In the genomic region with DNA sequence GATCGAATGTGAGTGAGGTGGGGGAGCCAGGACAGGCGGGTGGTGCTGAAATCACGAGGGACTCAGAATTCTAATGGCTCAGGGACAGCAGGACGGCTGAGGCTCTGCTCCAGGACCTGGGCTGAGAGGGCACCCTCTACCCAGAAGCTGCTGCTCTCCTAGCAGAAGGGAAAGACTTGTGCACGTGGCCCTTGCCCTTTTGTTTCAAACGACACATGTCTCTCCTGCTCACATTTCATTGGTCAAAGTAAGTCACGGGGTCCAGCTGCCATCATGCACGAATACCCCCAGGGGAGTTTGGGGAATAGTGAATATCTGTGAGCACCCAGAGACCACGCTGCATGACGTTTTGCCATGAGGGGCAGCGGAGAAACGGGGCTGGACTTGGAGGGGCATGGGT, we compare ENCODE assay signal across 18 cellular contexts.
DNase-seq lines count a peak whose midpoint lies in the region; ATAC-seq, FAIRE-seq and TF ChIP-seq lines count a peak whose summit lies in the region.
"Had no signal": no experiment of that assay in that cellular context is flagged by ENCODE, and none has a peak within 500 bp of the region (broad histone marks: within the 10 kb centered on the region; RNA-seq: fewer than 3 reads in every experiment).

No MANE protein-coding gene starts in this region.

- no peak for FAIRE-seq in K562 (lab: Jason Lieb, UNC)
- FAIRE-seq: GM12878 had no signal

- no peak overlapping the region for H3K4me3 ChIP-seq in K562
- no peak overlapping the region for H3K4me3 ChIP-seq in osteoblast (ENCODE audit: insufficient read depth, low read length)
- H3K4me3 ChIP-seq: GM12878 had no signal

- H3K27ac ChIP-seq in K562 (ENCODE audit: extremely low read depth, low read depth, low read length) (no peak overlapping the region), osteoblast (ENCODE audit: low read depth, low read length) (no peak overlapping the region)
- H3K27ac ChIP-seq: 22Rv1 had no signal

- H3K9ac ChIP-seq in K562 (ENCODE audit: insufficient read depth in 1 of 2, low read depth in 2 of 2, low read length in 2 of 2), result no peak overlapping the region

- H4K20me1 ChIP-seq in K562 (replicated peaks; ENCODE audit: control insufficient read depth, insufficient read depth, low read length) (no peaks in the 10 kb centered on the region), osteoblast (ENCODE audit: insufficient read depth, low read length) (no peaks in the 10 kb centered on the region)

- H3K27me3 ChIP-seq in K562 (ENCODE audit: control insufficient read depth in 2 of 2, insufficient read depth in 2 of 2, low read length in 2 of 2), result peaks cover 0 to 28% of the 10 kb centered on the region in 2 experiments; a peak in 2 of 5 replicates
- H3K27me3 ChIP-seq in osteoblast (ENCODE audit: insufficient read depth, low read length), result no peaks in the 10 kb centered on the region

- H3K9me3 ChIP-seq in K562 (replicated peaks; ENCODE audit: control insufficient read depth, insufficient read depth, low read depth, low read length) (no peaks in the 10 kb centered on the region), osteoblast (ENCODE audit: low read depth, low read length) (no peaks in the 10 kb centered on the region)

- TF ChIP-seq CTCF in K562 (IDR thresholded peaks at IDR 0.05 in 2 of 3, conservative IDR thresholded peaks at IDR 0.05 in 1 of 3; ENCODE audit: insufficient read depth in 2 of 3, low read depth in 1 of 3, low read length in 3 of 3) (no peak), osteoblast (IDR thresholded peaks at IDR 0.05; ENCODE audit: extremely low read depth, low read depth, low read length) (no peak)

- WGBS in K562 (ENCODE audit: insufficient coverage, low coverage, missing lambda C conversion rate), result 7% methylated on average over 12 of the region's 12 CpGs

- no TSS peak for BruUV-seq in K562 (replicated peaks; lab: Mats Ljungman, UMichigan)

- in situ Hi-C loops in K562 (cut with MboI), result no loop called here

- DNase-seq in DMS53 (lab: John Stamatoyannopoulos, UW) (peak; percentile 22), DMS53 treated with DMSO at 0.1 percent for 48 hours (lab: John Stamatoyannopoulos, UW; ENCODE audit: unreplicated experiment) (no peak), NCI-H2171 (lab: John Stamatoyannopoulos, UW) (peak; percentile 29), K562 (ENCODE audit: extremely low read depth in 1 of 4, low spot score in 3 of 4) (peak in 1 of 4 experiments; percentile 45), osteoblast (ENCODE audit: insufficient read length, low spot score, missing footprints) (peak; percentile 58), NCI-H226 (no peak), 8988T (no peak)
- DNase-seq: CD4-positive, CD25-positive, alpha-beta regulatory T cell; COR-L47; KG1; MV-4-11; NCI-H1436; NCI-H1930; RPMI8226; SIG-M5 had no signal

- H2AFZ ChIP-seq in K562 (ENCODE audit: low read depth, low read length), result 0 out of 2 replicates have a peak overlapping the region, but pooled peaks have one; percentile 74
- H2AFZ ChIP-seq in osteoblast (ENCODE audit: low read length), result no peak overlapping the region

- H3K4me1 ChIP-seq in K562 (replicated peaks in 1 of 2; ENCODE audit: control insufficient read depth in 2 of 2, insufficient read depth in 2 of 2, low read length in 2 of 2), result peaks cover 0 to 8% of the 10 kb centered on the region in 2 experiments; a peak in 2 of 5 replicates
- no peaks in the 10 kb centered on the region for H3K4me1 ChIP-seq in osteoblast (ENCODE audit: insufficient read depth, low read length)

- TF ChIP-seq RAD21 in K562 (CRISPR knock-in tag; conservative IDR thresholded peaks at IDR 0.05 in 1 of 2, IDR thresholded peaks at IDR 0.05 in 1 of 2), result no peak

- CTCF ChIA-PET in K562 (lab: Yijun Ruan, JAX; ENCODE audit: low intra/inter-chr PET ratio), result no interaction called here

- H3K9me1 ChIP-seq in K562 (ENCODE audit: control insufficient read depth, insufficient read depth, low read length), result no peaks in the 10 kb centered on the region

- POLR2A ChIA-PET in K562 (lab: Yijun Ruan, JAX), result no interaction called here

- H3K4me2 ChIP-seq in K562 (ENCODE audit: insufficient read depth, low read length) (peak overlapping the region; percentile 32; the same call in 1 of the 2 replicates), osteoblast (ENCODE audit: insufficient read depth, low read length) (no peak overlapping the region)

- H3K36me3 ChIP-seq in K562 (ENCODE audit: control insufficient read depth, insufficient read depth, low read length) (no peaks in the 10 kb centered on the region), osteoblast (ENCODE audit: insufficient read depth, low read length) (no peaks in the 10 kb centered on the region)

- intact Hi-C loops in K562 (cut with micrococcal nuclease), result no loop called here

- ATAC-seq in K562 (peak; percentile 37; the same call in 2 of the 3 replicates), HG03521 (IDR thresholded peaks at IDR 0.05; ENCODE audit: unreplicated experiment) (no peak)
- ATAC-seq: GM12878 had no signal

- H3K79me2 ChIP-seq in K562 (ENCODE audit: control insufficient read depth, insufficient read depth, low read length) (no peaks in the 10 kb centered on the region), osteoblast (ENCODE audit: insufficient read depth, low read length) (no peaks in the 10 kb centered on the region)

- no peak for TF ChIP-seq POLR2A in K562 (conservative IDR thresholded peaks at IDR 0.05)

- TF ChIP-seq EP300 in K562 (IDR thresholded peaks at IDR 0.05; ENCODE audit: low read length), result no peak

TF ChIP-seq in K562, 482 proteins besides CTCF, POLR2A, EP300 and RAD21 (continues in another document):
- TF ChIP-seq NCOA2 (IDR thresholded peaks at IDR 0.05; ENCODE audit: partially characterized antibody in 2 of 2), result no peak
- TF ChIP-seq, protein P1, sequence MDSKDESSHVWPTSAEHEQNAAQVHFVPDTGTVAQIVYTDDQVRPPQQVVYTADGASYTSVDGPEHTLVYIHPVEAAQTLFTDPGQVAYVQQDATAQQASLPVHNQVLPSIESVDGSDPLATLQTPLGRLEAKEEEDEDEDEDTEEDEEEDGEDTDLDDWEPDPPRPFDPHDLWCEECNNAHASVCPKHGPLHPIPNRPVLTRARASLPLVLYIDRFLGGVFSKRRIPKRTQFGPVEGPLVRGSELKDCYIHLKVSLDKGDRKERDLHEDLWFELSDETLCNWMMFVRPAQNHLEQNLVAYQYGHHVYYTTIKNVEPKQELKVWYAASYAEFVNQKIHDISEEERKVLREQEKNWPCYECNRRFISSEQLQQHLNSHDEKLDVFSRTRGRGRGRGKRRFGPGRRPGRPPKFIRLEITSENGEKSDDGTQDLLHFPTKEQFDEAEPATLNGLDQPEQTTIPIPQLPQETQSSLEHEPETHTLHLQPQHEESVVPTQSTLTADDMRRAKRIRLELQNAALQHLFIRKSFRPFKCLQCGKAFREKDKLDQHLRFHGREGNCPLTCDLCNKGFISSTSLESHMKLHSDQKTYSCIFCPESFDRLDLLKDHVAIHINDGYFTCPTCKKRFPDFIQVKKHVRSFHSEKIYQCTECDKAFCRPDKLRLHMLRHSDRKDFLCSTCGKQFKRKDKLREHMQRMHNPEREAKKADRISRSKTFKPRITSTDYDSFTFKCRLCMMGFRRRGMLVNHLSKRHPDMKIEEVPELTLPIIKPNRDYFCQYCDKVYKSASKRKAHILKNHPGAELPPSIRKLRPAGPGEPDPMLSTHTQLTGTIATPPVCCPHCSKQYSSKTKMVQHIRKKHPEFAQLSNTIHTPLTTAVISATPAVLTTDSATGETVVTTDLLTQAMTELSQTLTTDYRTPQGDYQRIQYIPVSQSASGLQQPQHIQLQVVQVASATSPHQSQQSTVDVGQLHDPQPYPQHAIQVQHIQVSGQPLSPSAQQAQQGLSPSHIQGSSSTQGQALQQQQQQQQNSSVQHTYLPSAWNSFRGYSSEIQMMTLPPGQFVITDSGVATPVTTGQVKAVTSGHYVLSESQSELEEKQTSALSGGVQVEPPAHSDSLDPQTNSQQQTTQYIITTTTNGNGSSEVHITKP (IDR thresholded peaks at IDR 0.05; ENCODE audit: partially characterized antibody), result peak; percentile 19
- TF ChIP-seq ZNF561 (CRISPR knock-in tag; conservative IDR thresholded peaks at IDR 0.05), result no peak
- no peak for TF ChIP-seq SAFB2 (IDR thresholded peaks at IDR 0.05; ENCODE audit: borderline replicate concordance, low read depth, low read length, severe bottlenecking)

Comparison
In these comparisons a context has a peak if more than half of its experiments do, and no peak if none do; other contexts are left out.
1. DNase-seq: peak in DMS53 (single experiment), NCI-H2171 (single experiment) and osteoblast (single experiment); none in DMS53 treated with DMSO at 0.1 percent for 48 hours (single experiment), NCI-H226 (single experiment) and 8988T (single experiment).